10 cellular contexts compared by ENCODE assay signal in genomic region chr6:17505062-17505476, GRCh38.
DNase-seq lines count a peak whose midpoint lies in the region; ATAC-seq and TF ChIP-seq lines count a peak whose summit lies in the region.
"Had no signal": no experiment of that assay in that cellular context is flagged by ENCODE, and none has a peak within 500 bp of the region (broad histone marks: within the 10 kb centered on the region; RNA-seq: fewer than 3 reads in every experiment).

No MANE protein-coding gene starts in this region.

- no peak overlapping the region for H3K27ac ChIP-seq in HCT116 (ENCODE audit: low read depth, low read length)

- BruUV-seq in HCT116 (replicated peaks; lab: Mats Ljungman, UMichigan): no TSS peak

- ATAC-seq in HCT116: peak; percentile 84
- ATAC-seq: T-helper 17 cell had no signal

- H3K9me3 ChIP-seq in HCT116 (ENCODE audit: control insufficient read depth in 1 of 2, insufficient read depth in 1 of 2, low read depth in 1 of 2, low read length in 2 of 2): no peaks in the 10 kb centered on the region

- POLR2A ChIA-PET in HCT116 (lab: Charles Lee): no interaction called here

- intact Hi-C loops in HCT116 (cut with micrococcal nuclease): no loop called here

- H3K4me2 ChIP-seq in HCT116 (ENCODE audit: low read length): peak overlapping the region; percentile 55

- peak; percentile 44; the same call in 1 of the 2 replicates for TF ChIP-seq RAD21 in HCT116 (IDR thresholded peaks at IDR 0.05; ENCODE audit: low read depth)

- H3K36me3 ChIP-seq in HCT116 (ENCODE audit: control insufficient read depth in 1 of 2, insufficient read depth in 2 of 2, low read length in 2 of 2): no peaks in the 10 kb centered on the region

- no peak overlapping the region for H3K4me3 ChIP-seq in HCT116 (replicated peaks in 1 of 2; ENCODE audit: low read depth in 1 of 2, low read length in 2 of 2)

- no peaks in the 10 kb centered on the region for H3K27me3 ChIP-seq in HCT116 (ENCODE audit: insufficient read depth, low read length)

- H2AFZ ChIP-seq in HCT116 (ENCODE audit: low read depth, low read length, poor library complexity, severe bottlenecking): no peak overlapping the region

- H3K4me1 ChIP-seq in HCT116 (ENCODE audit: control insufficient read depth in 1 of 2, insufficient read depth in 2 of 2, low read length in 2 of 2): peaks cover 12 to 20% of the 10 kb centered on the region in 2 experiments

- H4K20me1 ChIP-seq in HCT116 (ENCODE audit: insufficient read depth): no peaks in the 10 kb centered on the region

- H3K9me2 ChIP-seq in HCT116 (ENCODE audit: insufficient read depth): no peaks in the 10 kb centered on the region

- H3K9ac ChIP-seq in HCT116 (ENCODE audit: low read length): no peak overlapping the region

- RAD21 ChIA-PET in HCT116 (lab: Charles Lee; ENCODE audit: low non-redundant PET in 1 of 2, low total read pairs in 2 of 2, uncharacterized antibody in 2 of 2, unreplicated experiment in 2 of 2): interaction anchor here in 1 of 2 experiments (1.2 kb wide), 1 partner anchor 79 kb away, joined by 3 read pairs; no protein-coding TSS in a partner anchor

- DNase-seq in AG08395 (ENCODE audit: low spot score) (peak; percentile 9), HCT116 (ENCODE audit: low read depth, low spot score) (peak; percentile 27), amniotic epithelial cell (ENCODE audit: low read depth) (peak; percentile 18), left kidney (ENCODE audit: low read depth, low spot score) (peak; percentile 27), pons (ENCODE audit: low spot score) (no peak), mucosa of gallbladder (ENCODE audit: low spot score) (no peak)
- no peak for DNase-seq in activated CD8-positive, alpha-beta memory T cell treated with anti-CD3 and anti-CD28 coated beads for 24 hours
- no peak for DNase-seq in stimulated activated CD4-positive, alpha-beta T cell treated with anti-CD3 and anti-CD28 coated beads, Interleukin-2, amount 100 ng/mL, for 24 hours
- DNase-seq: activated gamma-delta T cell treated with Interleukin-2 at 50 U/mL for 16 hours, T-helper 17 cell had no signal

- TF ChIP-seq POLR2A in HCT116 (IDR thresholded peaks at IDR 0.05; ENCODE audit: borderline replicate concordance, extremely low read depth, insufficient read depth, insufficient read length): no peak

- no peaks in the 10 kb centered on the region for H3K79me2 ChIP-seq in HCT116 (ENCODE audit: insufficient read depth, low read length)

- peak; percentile 39 to 64 (median 44); a peak in 4 of 6 replicates for TF ChIP-seq CTCF in HCT116 (IDR thresholded peaks at IDR 0.05 in 2 of 3, conservative IDR thresholded peaks at IDR 0.05 in 1 of 3; ENCODE audit: borderline replicate concordance in 1 of 3, insufficient read depth in 1 of 3, low read depth in 2 of 3, low read length in 2 of 3)

- CTCF ChIA-PET in HCT116 (lab: Charles Lee): interaction anchor here (0.8 to 1.2 kb wide), 4 partner anchors 8 to 81 kb away, joined by 3 to 5 read pairs (median 4); no protein-coding TSS in a partner anchor

TF ChIP-seq in HCT116, 20 proteins besides CTCF, POLR2A, EP300 and RAD21:
- TF ChIP-seq ZBTB33 (IDR thresholded peaks at IDR 0.05; ENCODE audit: extremely low read depth, insufficient replicate concordance, low read length) (no peak), SRF (IDR thresholded peaks at IDR 0.05; ENCODE audit: low read depth) (no peak), FOSL1 (IDR thresholded peaks at IDR 0.05; ENCODE audit: low read depth) (no peak), SIN3A (IDR thresholded peaks at IDR 0.05; ENCODE audit: low read depth) (no peak), EZH2phosphoT487 (IDR thresholded peaks at IDR 0.05; ENCODE audit: borderline replicate concordance) (no peak), EGR1 (IDR thresholded peaks at IDR 0.05; ENCODE audit: low read depth) (no peak), JUND (IDR thresholded peaks at IDR 0.05) (no peak), CBX3 (IDR thresholded peaks at IDR 0.05; ENCODE audit: low read depth) (no peak), YY1 (IDR thresholded peaks at IDR 0.05; ENCODE audit: extremely low read depth, insufficient replicate concordance, low read depth, low read length) (no peak), ELF1 (IDR thresholded peaks at IDR 0.05; ENCODE audit: borderline replicate concordance, low read depth) (no peak), SP1 (IDR thresholded peaks at IDR 0.05; ENCODE audit: low read depth) (no peak), EZH2 (IDR thresholded peaks at IDR 0.05) (no peak)
- TF ChIP-seq, protein P1, sequence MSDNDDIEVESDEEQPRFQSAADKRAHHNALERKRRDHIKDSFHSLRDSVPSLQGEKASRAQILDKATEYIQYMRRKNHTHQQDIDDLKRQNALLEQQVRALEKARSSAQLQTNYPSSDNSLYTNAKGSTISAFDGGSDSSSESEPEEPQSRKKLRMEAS (IDR thresholded peaks at IDR 0.05): no peak
- TF ChIP-seq, protein P2, sequence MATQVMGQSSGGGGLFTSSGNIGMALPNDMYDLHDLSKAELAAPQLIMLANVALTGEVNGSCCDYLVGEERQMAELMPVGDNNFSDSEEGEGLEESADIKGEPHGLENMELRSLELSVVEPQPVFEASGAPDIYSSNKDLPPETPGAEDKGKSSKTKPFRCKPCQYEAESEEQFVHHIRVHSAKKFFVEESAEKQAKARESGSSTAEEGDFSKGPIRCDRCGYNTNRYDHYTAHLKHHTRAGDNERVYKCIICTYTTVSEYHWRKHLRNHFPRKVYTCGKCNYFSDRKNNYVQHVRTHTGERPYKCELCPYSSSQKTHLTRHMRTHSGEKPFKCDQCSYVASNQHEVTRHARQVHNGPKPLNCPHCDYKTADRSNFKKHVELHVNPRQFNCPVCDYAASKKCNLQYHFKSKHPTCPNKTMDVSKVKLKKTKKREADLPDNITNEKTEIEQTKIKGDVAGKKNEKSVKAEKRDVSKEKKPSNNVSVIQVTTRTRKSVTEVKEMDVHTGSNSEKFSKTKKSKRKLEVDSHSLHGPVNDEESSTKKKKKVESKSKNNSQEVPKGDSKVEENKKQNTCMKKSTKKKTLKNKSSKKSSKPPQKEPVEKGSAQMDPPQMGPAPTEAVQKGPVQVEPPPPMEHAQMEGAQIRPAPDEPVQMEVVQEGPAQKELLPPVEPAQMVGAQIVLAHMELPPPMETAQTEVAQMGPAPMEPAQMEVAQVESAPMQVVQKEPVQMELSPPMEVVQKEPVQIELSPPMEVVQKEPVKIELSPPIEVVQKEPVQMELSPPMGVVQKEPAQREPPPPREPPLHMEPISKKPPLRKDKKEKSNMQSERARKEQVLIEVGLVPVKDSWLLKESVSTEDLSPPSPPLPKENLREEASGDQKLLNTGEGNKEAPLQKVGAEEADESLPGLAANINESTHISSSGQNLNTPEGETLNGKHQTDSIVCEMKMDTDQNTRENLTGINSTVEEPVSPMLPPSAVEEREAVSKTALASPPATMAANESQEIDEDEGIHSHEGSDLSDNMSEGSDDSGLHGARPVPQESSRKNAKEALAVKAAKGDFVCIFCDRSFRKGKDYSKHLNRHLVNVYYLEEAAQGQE (IDR thresholded peaks at IDR 0.05; ENCODE audit: low read depth): no peak
- TF ChIP-seq, protein P3, sequence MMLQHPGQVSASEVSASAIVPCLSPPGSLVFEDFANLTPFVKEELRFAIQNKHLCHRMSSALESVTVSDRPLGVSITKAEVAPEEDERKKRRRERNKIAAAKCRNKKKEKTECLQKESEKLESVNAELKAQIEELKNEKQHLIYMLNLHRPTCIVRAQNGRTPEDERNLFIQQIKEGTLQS (IDR thresholded peaks at IDR 0.05): no peak

Comparison
In these comparisons a context has a peak if more than half of its experiments do, and no peak if none do; other contexts are left out.
1. DNase-seq: peak in AG08395 (single experiment), HCT116 (single experiment), amniotic epithelial cell (single experiment) and left kidney (single experiment); none in pons (single experiment), activated CD8-positive, alpha-beta memory T cell treated with anti-CD3 and anti-CD28 coated beads for 24 hours (single experiment), stimulated activated CD4-positive, alpha-beta T cell treated with anti-CD3 and anti-CD28 coated beads, Interleukin-2, amount 100 ng/mL, for 24 hours (0 of 2) and mucosa of gallbladder (single experiment).